In the genomic region with DNA sequence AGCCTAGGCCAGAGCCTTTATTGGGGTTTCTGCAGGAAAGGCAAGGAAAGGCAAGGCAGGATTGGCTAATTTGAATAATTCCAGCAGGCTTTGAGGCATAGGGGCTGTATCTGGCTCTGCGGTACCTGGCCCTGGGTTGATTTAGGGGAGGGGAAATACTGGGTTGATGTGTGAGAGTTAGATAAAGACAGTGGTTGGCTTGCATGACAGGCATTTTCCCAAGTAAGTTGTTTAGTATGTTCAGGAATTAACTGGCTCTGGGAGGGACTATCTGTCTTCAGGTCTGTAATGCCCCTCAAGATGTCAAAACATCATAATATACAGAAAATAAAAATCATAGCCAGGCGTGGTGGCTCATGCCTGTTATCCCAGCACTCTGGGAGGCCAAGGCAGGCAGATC, we compare ENCODE assay signal across 1 cellular context.
TF ChIP-seq lines count a peak whose summit lies in the region.

No MANE protein-coding gene starts in this region.

TF ChIP-seq in K562, 482 proteins besides CTCF, POLR2A, EP300 and RAD21 (continued from another document and continues in another):
- TF ChIP-seq, protein P1, sequence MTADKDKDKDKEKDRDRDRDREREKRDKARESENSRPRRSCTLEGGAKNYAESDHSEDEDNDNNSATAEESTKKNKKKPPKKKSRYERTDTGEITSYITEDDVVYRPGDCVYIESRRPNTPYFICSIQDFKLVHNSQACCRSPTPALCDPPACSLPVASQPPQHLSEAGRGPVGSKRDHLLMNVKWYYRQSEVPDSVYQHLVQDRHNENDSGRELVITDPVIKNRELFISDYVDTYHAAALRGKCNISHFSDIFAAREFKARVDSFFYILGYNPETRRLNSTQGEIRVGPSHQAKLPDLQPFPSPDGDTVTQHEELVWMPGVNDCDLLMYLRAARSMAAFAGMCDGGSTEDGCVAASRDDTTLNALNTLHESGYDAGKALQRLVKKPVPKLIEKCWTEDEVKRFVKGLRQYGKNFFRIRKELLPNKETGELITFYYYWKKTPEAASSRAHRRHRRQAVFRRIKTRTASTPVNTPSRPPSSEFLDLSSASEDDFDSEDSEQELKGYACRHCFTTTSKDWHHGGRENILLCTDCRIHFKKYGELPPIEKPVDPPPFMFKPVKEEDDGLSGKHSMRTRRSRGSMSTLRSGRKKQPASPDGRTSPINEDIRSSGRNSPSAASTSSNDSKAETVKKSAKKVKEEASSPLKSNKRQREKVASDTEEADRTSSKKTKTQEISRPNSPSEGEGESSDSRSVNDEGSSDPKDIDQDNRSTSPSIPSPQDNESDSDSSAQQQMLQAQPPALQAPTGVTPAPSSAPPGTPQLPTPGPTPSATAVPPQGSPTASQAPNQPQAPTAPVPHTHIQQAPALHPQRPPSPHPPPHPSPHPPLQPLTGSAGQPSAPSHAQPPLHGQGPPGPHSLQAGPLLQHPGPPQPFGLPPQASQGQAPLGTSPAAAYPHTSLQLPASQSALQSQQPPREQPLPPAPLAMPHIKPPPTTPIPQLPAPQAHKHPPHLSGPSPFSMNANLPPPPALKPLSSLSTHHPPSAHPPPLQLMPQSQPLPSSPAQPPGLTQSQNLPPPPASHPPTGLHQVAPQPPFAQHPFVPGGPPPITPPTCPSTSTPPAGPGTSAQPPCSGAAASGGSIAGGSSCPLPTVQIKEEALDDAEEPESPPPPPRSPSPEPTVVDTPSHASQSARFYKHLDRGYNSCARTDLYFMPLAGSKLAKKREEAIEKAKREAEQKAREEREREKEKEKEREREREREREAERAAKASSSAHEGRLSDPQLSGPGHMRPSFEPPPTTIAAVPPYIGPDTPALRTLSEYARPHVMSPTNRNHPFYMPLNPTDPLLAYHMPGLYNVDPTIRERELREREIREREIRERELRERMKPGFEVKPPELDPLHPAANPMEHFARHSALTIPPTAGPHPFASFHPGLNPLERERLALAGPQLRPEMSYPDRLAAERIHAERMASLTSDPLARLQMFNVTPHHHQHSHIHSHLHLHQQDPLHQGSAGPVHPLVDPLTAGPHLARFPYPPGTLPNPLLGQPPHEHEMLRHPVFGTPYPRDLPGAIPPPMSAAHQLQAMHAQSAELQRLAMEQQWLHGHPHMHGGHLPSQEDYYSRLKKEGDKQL (CRISPR knock-in tag; IDR thresholded peaks at IDR 0.05; ENCODE audit: borderline replicate concordance): no peak
- TF ChIP-seq, protein P2, sequence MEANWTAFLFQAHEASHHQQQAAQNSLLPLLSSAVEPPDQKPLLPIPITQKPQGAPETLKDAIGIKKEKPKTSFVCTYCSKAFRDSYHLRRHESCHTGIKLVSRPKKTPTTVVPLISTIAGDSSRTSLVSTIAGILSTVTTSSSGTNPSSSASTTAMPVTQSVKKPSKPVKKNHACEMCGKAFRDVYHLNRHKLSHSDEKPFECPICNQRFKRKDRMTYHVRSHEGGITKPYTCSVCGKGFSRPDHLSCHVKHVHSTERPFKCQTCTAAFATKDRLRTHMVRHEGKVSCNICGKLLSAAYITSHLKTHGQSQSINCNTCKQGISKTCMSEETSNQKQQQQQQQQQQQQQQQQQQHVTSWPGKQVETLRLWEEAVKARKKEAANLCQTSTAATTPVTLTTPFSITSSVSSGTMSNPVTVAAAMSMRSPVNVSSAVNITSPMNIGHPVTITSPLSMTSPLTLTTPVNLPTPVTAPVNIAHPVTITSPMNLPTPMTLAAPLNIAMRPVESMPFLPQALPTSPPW (CRISPR knock-in tag; IDR thresholded peaks at IDR 0.05): peak; percentile 45
- TF ChIP-seq PHF20 (IDR thresholded peaks at IDR 0.05; ENCODE audit: partially characterized antibody) (no peak), KDM2B (CRISPR knock-in tag; IDR thresholded peaks at IDR 0.05) (no peak), PML (IDR thresholded peaks at IDR 0.05; ENCODE audit: low read length) (peak; percentile 77; the same call in 1 of the 2 replicates), SUPT5H (IDR thresholded peaks at IDR 0.05) (no peak), CC2D1A (IDR thresholded peaks at IDR 0.05) (peak; percentile 78), ZNF316 (IDR thresholded peaks at IDR 0.05) (peak; percentile 65), TOE1 (IDR thresholded peaks at IDR 0.05; ENCODE audit: borderline replicate concordance) (no peak), TOE1 (CRISPR knock-in tag; IDR thresholded peaks at IDR 0.05; ENCODE audit: borderline replicate concordance, low read depth) (no peak), DPF2 (IDR thresholded peaks at IDR 0.05) (peak; percentile 92), TBL1XR1 (IDR thresholded peaks at IDR 0.05; ENCODE audit: low read length in 2 of 2) (no peak), ZNF124 (CRISPR knock-in tag; IDR thresholded peaks at IDR 0.05) (no peak), STAT5A (IDR thresholded peaks at IDR 0.05; ENCODE audit: borderline replicate concordance, low read length) (peak; percentile 68), ZNF212 (CRISPR knock-in tag; IDR thresholded peaks at IDR 0.05) (0 out of 2 replicates have a peak, but pooled peaks have one; percentile 27), CBFA2T2 (conservative IDR thresholded peaks at IDR 0.05) (peak; percentile 79), POLR2H (tag; IDR thresholded peaks at IDR 0.05; ENCODE audit: low read depth) (no peak), RBM17 (IDR thresholded peaks at IDR 0.05; ENCODE audit: borderline replicate concordance, low read depth, low read length) (no peak), KDM5B (IDR thresholded peaks at IDR 0.05; ENCODE audit: insufficient replicate concordance, low read depth, low read length) (no peak), HDAC2 (IDR thresholded peaks at IDR 0.05) (no peak), JUNB (CRISPR knock-in tag; conservative IDR thresholded peaks at IDR 0.05) (no peak), PHF21A (IDR thresholded peaks at IDR 0.05; ENCODE audit: borderline replicate concordance, low read depth) (no peak), HMGN3 (IDR thresholded peaks at IDR 0.05; ENCODE audit: borderline replicate concordance, extremely low read depth, insufficient read length, low read depth, low read length) (no peak), CREM (IDR thresholded peaks at IDR 0.05; ENCODE audit: low read depth) (0 out of 2 replicates have a peak, but pooled peaks have one; percentile 11), HNRNPH1 (optimal IDR thresholded peaks at IDR 0.05; ENCODE audit: low read depth, low read length) (no peak), ZNF445 (CRISPR knock-in tag; IDR thresholded peaks at IDR 0.05; ENCODE audit: low read depth) (no peak), SRSF1 (IDR thresholded peaks at IDR 0.05; ENCODE audit: low read depth, low read length) (no peak), ZNF76 (CRISPR knock-in tag; IDR thresholded peaks at IDR 0.05; ENCODE audit: borderline replicate concordance) (no peak), EGR1 (conservative IDR thresholded peaks at IDR 0.05) (no peak), SMARCE1 (IDR thresholded peaks at IDR 0.05) (peak; percentile 64; the same call in 1 of the 2 replicates), HOXB6 (CRISPR knock-in tag; IDR thresholded peaks at IDR 0.05; ENCODE audit: borderline replicate concordance) (no peak), NELFE (IDR thresholded peaks at IDR 0.05; ENCODE audit: insufficient read depth, insufficient read length) (no peak), ARID1B (IDR thresholded peaks at IDR 0.05) (peak; percentile 93), LCOR (CRISPR knock-in tag; IDR thresholded peaks at IDR 0.05) (peak; percentile 90), SNRNP70 (optimal IDR thresholded peaks at IDR 0.05; ENCODE audit: low read depth, low read length) (no peak), MTA2 (IDR thresholded peaks at IDR 0.05; ENCODE audit: low read depth) (peak; percentile 70), TEAD1 (CRISPR knock-in tag; IDR thresholded peaks at IDR 0.05) (peak; percentile 23 to 50; a peak in 1 of 4 replicates)
- TF ChIP-seq, protein P3, sequence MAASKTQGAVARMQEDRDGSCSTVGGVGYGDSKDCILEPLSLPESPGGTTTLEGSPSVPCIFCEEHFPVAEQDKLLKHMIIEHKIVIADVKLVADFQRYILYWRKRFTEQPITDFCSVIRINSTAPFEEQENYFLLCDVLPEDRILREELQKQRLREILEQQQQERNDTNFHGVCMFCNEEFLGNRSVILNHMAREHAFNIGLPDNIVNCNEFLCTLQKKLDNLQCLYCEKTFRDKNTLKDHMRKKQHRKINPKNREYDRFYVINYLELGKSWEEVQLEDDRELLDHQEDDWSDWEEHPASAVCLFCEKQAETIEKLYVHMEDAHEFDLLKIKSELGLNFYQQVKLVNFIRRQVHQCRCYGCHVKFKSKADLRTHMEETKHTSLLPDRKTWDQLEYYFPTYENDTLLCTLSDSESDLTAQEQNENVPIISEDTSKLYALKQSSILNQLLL (CRISPR knock-in tag; IDR thresholded peaks at IDR 0.05; ENCODE audit: borderline replicate concordance): no peak
- TF ChIP-seq, protein P4, sequence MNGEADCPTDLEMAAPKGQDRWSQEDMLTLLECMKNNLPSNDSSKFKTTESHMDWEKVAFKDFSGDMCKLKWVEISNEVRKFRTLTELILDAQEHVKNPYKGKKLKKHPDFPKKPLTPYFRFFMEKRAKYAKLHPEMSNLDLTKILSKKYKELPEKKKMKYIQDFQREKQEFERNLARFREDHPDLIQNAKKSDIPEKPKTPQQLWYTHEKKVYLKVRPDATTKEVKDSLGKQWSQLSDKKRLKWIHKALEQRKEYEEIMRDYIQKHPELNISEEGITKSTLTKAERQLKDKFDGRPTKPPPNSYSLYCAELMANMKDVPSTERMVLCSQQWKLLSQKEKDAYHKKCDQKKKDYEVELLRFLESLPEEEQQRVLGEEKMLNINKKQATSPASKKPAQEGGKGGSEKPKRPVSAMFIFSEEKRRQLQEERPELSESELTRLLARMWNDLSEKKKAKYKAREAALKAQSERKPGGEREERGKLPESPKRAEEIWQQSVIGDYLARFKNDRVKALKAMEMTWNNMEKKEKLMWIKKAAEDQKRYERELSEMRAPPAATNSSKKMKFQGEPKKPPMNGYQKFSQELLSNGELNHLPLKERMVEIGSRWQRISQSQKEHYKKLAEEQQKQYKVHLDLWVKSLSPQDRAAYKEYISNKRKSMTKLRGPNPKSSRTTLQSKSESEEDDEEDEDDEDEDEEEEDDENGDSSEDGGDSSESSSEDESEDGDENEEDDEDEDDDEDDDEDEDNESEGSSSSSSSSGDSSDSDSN (IDR thresholded peaks at IDR 0.05; ENCODE audit: borderline replicate concordance in 1 of 2, low read depth in 2 of 2, low read length in 2 of 2): no peak
- TF ChIP-seq, protein P5, sequence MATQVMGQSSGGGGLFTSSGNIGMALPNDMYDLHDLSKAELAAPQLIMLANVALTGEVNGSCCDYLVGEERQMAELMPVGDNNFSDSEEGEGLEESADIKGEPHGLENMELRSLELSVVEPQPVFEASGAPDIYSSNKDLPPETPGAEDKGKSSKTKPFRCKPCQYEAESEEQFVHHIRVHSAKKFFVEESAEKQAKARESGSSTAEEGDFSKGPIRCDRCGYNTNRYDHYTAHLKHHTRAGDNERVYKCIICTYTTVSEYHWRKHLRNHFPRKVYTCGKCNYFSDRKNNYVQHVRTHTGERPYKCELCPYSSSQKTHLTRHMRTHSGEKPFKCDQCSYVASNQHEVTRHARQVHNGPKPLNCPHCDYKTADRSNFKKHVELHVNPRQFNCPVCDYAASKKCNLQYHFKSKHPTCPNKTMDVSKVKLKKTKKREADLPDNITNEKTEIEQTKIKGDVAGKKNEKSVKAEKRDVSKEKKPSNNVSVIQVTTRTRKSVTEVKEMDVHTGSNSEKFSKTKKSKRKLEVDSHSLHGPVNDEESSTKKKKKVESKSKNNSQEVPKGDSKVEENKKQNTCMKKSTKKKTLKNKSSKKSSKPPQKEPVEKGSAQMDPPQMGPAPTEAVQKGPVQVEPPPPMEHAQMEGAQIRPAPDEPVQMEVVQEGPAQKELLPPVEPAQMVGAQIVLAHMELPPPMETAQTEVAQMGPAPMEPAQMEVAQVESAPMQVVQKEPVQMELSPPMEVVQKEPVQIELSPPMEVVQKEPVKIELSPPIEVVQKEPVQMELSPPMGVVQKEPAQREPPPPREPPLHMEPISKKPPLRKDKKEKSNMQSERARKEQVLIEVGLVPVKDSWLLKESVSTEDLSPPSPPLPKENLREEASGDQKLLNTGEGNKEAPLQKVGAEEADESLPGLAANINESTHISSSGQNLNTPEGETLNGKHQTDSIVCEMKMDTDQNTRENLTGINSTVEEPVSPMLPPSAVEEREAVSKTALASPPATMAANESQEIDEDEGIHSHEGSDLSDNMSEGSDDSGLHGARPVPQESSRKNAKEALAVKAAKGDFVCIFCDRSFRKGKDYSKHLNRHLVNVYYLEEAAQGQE (CRISPR knock-in tag; IDR thresholded peaks at IDR 0.05; ENCODE audit: low read depth): no peak
- TF ChIP-seq, protein P6, sequence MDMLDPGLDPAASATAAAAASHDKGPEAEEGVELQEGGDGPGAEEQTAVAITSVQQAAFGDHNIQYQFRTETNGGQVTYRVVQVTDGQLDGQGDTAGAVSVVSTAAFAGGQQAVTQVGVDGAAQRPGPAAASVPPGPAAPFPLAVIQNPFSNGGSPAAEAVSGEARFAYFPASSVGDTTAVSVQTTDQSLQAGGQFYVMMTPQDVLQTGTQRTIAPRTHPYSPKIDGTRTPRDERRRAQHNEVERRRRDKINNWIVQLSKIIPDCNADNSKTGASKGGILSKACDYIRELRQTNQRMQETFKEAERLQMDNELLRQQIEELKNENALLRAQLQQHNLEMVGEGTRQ (CRISPR knock-in tag; IDR thresholded peaks at IDR 0.05): no peak
- TF ChIP-seq, protein P7, sequence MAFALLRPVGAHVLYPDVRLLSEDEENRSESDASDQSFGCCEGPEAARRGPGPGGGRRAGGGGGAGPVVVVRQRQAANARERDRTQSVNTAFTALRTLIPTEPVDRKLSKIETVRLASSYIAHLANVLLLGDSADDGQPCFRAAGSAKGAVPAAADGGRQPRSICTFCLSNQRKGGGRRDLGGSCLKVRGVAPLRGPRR (CRISPR knock-in tag; IDR thresholded peaks at IDR 0.05): no peak
- TF ChIP-seq, protein P8, sequence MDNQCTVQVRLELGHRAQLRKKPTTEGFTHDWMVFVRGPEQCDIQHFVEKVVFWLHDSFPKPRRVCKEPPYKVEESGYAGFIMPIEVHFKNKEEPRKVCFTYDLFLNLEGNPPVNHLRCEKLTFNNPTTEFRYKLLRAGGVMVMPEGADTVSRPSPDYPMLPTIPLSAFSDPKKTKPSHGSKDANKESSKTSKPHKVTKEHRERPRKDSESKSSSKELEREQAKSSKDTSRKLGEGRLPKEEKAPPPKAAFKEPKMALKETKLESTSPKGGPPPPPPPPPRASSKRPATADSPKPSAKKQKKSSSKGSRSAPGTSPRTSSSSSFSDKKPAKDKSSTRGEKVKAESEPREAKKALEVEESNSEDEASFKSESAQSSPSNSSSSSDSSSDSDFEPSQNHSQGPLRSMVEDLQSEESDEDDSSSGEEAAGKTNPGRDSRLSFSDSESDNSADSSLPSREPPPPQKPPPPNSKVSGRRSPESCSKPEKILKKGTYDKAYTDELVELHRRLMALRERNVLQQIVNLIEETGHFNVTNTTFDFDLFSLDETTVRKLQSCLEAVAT (IDR thresholded peaks at IDR 0.05): peak in 1 of 2 experiments; percentile 63; a peak in 1 of 4 replicates
- TF ChIP-seq, protein P9, sequence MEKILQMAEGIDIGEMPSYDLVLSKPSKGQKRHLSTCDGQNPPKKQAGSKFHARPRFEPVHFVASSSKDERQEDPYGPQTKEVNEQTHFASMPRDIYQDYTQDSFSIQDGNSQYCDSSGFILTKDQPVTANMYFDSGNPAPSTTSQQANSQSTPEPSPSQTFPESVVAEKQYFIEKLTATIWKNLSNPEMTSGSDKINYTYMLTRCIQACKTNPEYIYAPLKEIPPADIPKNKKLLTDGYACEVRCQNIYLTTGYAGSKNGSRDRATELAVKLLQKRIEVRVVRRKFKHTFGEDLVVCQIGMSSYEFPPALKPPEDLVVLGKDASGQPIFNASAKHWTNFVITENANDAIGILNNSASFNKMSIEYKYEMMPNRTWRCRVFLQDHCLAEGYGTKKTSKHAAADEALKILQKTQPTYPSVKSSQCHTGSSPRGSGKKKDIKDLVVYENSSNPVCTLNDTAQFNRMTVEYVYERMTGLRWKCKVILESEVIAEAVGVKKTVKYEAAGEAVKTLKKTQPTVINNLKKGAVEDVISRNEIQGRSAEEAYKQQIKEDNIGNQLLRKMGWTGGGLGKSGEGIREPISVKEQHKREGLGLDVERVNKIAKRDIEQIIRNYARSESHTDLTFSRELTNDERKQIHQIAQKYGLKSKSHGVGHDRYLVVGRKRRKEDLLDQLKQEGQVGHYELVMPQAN (IDR thresholded peaks at IDR 0.05; ENCODE audit: borderline replicate concordance): no peak
